8 cellular contexts compared by ENCODE assay signal in the genomic region with DNA sequence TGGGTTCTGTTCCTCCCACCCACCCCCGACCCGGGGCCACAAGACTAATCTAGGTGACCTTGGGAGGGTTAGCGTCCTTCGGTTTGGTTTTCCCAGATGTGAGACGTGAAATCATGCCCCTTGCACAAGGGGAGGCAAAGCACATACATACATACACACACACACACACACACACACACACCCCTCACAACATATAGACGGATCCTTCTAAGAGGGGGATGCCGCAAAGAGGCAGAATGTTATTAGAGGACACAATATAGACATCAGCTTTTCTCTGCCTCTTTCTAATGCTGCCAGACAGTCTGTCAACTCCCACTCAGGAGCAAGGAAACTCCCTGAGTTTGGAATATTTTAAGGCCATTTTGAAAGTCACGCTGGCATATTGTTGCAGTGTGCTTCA. TPM values are rescaled to one million over a fixed set of nuclear protein-coding genes. Genes with fewer than 3 reads are reported as not detected.
DNase-seq lines count a peak whose midpoint lies in the region; ATAC-seq lines count a peak whose summit lies in the region.

No MANE protein-coding gene starts in this region.

- H3K4me1 Mint-ChIP-seq in activated CD4-positive, alpha-beta memory T cell treated with anti-CD3 and anti-CD28 coated beads, Interleukin-2, amount 10 ng/mL, durations not matched to agents 7 days and 5 days: peaks cover 31% of the 10 kb centered on the region
- peaks cover 12% of the 10 kb centered on the region for H3K4me1 Mint-ChIP-seq in stimulated activated memory B cell treated with anti-CD40 and anti-IgM and Interleukin-4, amounts not matched to agents 10 μg/mL and 1 μg/mL and 100 μg/mL, for 72 hours

- H3K4me3 Mint-ChIP-seq in activated CD4-positive, alpha-beta memory T cell treated with anti-CD3 and anti-CD28 coated beads, Interleukin-2, amount 10 ng/mL, durations not matched to agents 7 days and 5 days: peak overlapping the region; percentile 97
- peak overlapping the region; percentile 79 for H3K4me3 Mint-ChIP-seq in stimulated activated memory B cell treated with anti-CD40 and anti-IgM and Interleukin-4, amounts not matched to agents 10 μg/mL and 1 μg/mL and 100 μg/mL, for 72 hours

- no peaks in the 10 kb centered on the region for H3K9me3 Mint-ChIP-seq in activated CD4-positive, alpha-beta memory T cell treated with anti-CD3 and anti-CD28 coated beads, Interleukin-2, amount 10 ng/mL, durations not matched to agents 7 days and 5 days
- no peaks in the 10 kb centered on the region for H3K9me3 Mint-ChIP-seq in stimulated activated memory B cell treated with anti-CD40 and anti-IgM and Interleukin-4, amounts not matched to agents 10 μg/mL and 1 μg/mL and 100 μg/mL, for 72 hours

- H3K36me3 ChIP-seq in iPS DF 6.9 (ENCODE audit: control insufficient read depth, insufficient read depth, low read length): no peaks in the 10 kb centered on the region

- CTCF ChIA-PET in activated CD4-positive, alpha-beta memory T cell treated with anti-CD3 and anti-CD28 coated beads, Interleukin-2, amount 10 ng/mL, durations not matched to agents 7 days and 5 days (lab: Charles Lee): interaction anchor here (0.7 kb wide), 1 partner anchor 66 kb away, joined by 3 read pairs; no protein-coding TSS in a partner anchor

- no peak overlapping the region for H3K27ac ChIP-seq in iPS DF 6.9 (ENCODE audit: low read length)

- H3K27ac Mint-ChIP-seq in activated CD4-positive, alpha-beta memory T cell treated with anti-CD3 and anti-CD28 coated beads, Interleukin-2, amount 10 ng/mL, durations not matched to agents 7 days and 5 days: peak overlapping the region; percentile 18
- no peak overlapping the region for H3K27ac Mint-ChIP-seq in stimulated activated memory B cell treated with anti-CD40 and anti-IgM and Interleukin-4, amounts not matched to agents 10 μg/mL and 1 μg/mL and 100 μg/mL, for 72 hours

- in situ Hi-C loops in G401 (cut with HindIII; ENCODE audit: low sequenced_read_pairs): no loop called here

- peak; percentile 48 for DNase-seq in DMS53 (lab: John Stamatoyannopoulos, UW)
- DNase-seq in DMS53 treated with DMSO at 0.1 percent for 48 hours (lab: John Stamatoyannopoulos, UW; ENCODE audit: unreplicated experiment): no peak
- no peak for DNase-seq in activated CD4-positive, alpha-beta memory T cell treated with anti-CD3 and anti-CD28 coated beads, Interleukin-2, amount 10 ng/mL, durations not matched to agents 7 days and 5 days
- DNase-seq in iPS DF 6.9 (ENCODE audit: low read depth, low spot score): no peak
- no peak for DNase-seq in SHP77 (lab: John Stamatoyannopoulos, UW)
- DNase-seq in G401 (ENCODE audit: low spot score): no peak
- no peak for DNase-seq in COLO829 (ENCODE audit: low spot score)

- no peak for ATAC-seq in stimulated activated memory B cell treated with anti-CD40 and anti-IgM and Interleukin-4, amounts not matched to agents 10 μg/mL and 1 μg/mL and 100 μg/mL, for 72 hours

- peak overlapping the region; percentile 77; the same call in 1 of the 2 replicates for H3K4me3 ChIP-seq in iPS DF 6.9 (ENCODE audit: low read length)

- H3K27me3 ChIP-seq in iPS DF 6.9 (ENCODE audit: control insufficient read depth, insufficient read depth, low read length): no peaks in the 10 kb centered on the region

- WGBS in iPS DF 6.9 (ENCODE audit: insufficient coverage, insufficient read length): no CpG with 5 or more reads among the region's 8 CpGs

- POLR2A ChIA-PET in activated CD4-positive, alpha-beta memory T cell treated with anti-CD3 and anti-CD28 coated beads, Interleukin-2, amount 10 ng/mL, durations not matched to agents 7 days and 5 days (lab: Charles Lee): interaction anchor here (1.1 to 2.9 kb wide), 2 partner anchors 9 to 65 kb away, joined by 5 to 10 read pairs; no protein-coding TSS in a partner anchor

- peaks cover 7% of the 10 kb centered on the region for H3K36me3 Mint-ChIP-seq in activated CD4-positive, alpha-beta memory T cell treated with anti-CD3 and anti-CD28 coated beads, Interleukin-2, amount 10 ng/mL, durations not matched to agents 7 days and 5 days (ENCODE audit: low read depth)
- no peaks in the 10 kb centered on the region for H3K36me3 Mint-ChIP-seq in stimulated activated memory B cell treated with anti-CD40 and anti-IgM and Interleukin-4, amounts not matched to agents 10 μg/mL and 1 μg/mL and 100 μg/mL, for 72 hours

- peaks cover 19% of the 10 kb centered on the region for H3K27me3 Mint-ChIP-seq in activated CD4-positive, alpha-beta memory T cell treated with anti-CD3 and anti-CD28 coated beads, Interleukin-2, amount 10 ng/mL, durations not matched to agents 7 days and 5 days
- peaks cover 65% of the 10 kb centered on the region for H3K27me3 Mint-ChIP-seq in stimulated activated memory B cell treated with anti-CD40 and anti-IgM and Interleukin-4, amounts not matched to agents 10 μg/mL and 1 μg/mL and 100 μg/mL, for 72 hours

- H3K4me1 ChIP-seq in iPS DF 6.9 (ENCODE audit: control insufficient read depth, insufficient read depth, low read length): no peaks in the 10 kb centered on the region

- H3K9me3 ChIP-seq in iPS DF 6.9 (ENCODE audit: control insufficient read depth, insufficient read depth, low read length): no peaks in the 10 kb centered on the region

RNA-seq across cellular contexts. Expression of gene RBMS1, which starts 0.6 kb away (rescaled TPM):
- 10 to 100 TPM; 65.5 to 67.5 TPM for total RNA-seq in activated CD4-positive, alpha-beta memory T cell treated with anti-CD3 and anti-CD28 coated beads, Interleukin-2, amount 10 ng/mL, durations not matched to agents 7 days and 5 days
- total RNA-seq in G401 (2014; rRNA removed; shearing (Covaris generic)): 8.3 and 13.7 TPM in 2 replicates
